ENCODE assay signal across 32 cellular contexts in the genomic region with DNA sequence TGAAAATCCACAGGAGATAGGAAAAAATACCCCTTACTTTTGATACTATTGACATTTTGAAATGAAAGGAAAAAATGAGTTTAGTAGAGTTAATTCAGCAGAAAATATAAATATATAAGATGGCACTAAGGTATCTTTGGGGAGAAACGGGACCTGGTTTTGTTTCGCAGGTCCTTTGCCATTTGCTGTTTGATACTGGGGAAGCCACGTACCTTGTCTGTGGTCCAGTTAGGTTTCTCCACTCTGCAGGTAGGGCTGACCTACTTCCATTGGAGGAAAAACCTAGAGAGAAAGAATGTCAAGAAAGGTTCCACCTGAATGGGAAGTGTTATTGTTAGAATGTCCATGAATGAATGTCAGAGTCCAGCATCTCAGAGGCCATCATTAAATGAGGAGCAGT. TPM values are rescaled to one million over a fixed set of nuclear protein-coding genes. Genes with fewer than 3 reads are reported as not detected.
"Had no signal": no experiment of that assay in that cellular context is flagged by ENCODE, and none has a peak within 500 bp of the region (broad histone marks: within the 10 kb centered on the region; RNA-seq: fewer than 3 reads in every experiment).

No MANE protein-coding gene starts in this region.

- H3K27ac Mint-ChIP-seq: naive thymus-derived CD4-positive, alpha-beta T cell; natural killer cell; nephron progenitor cell; progenitor cell of endocrine pancreas; stimulated activated memory B cell treated with anti-CD40 and anti-IgM and Interleukin-4, amounts not matched to agents 10 μg/mL and 1 μg/mL and 100 μg/mL, for 72 hours; stimulated activated naive CD8-positive, alpha-beta T cell treated with anti-CD3 and anti-CD28 coated beads, Interleukin-15, amount 100 ng/mL, for 72 hours; type B pancreatic cell had no signal

- H3K9ac ChIP-seq: parathyroid adenoma had no signal

- H3K79me2 ChIP-seq: parathyroid adenoma had no signal

- H3K9me3 Mint-ChIP-seq: natural killer cell; nephron progenitor cell; neural crest cell; stimulated activated memory B cell treated with anti-CD40 and anti-IgM and Interleukin-4, amounts not matched to agents 10 μg/mL and 1 μg/mL and 100 μg/mL, for 72 hours; stimulated activated naive CD8-positive, alpha-beta T cell treated with anti-CD3 and anti-CD28 coated beads, Interleukin-15, amount 100 ng/mL, for 72 hours had no signal

- H3K36me3 Mint-ChIP-seq: natural killer cell; stimulated activated memory B cell treated with anti-CD40 and anti-IgM and Interleukin-4, amounts not matched to agents 10 μg/mL and 1 μg/mL and 100 μg/mL, for 72 hours; type B pancreatic cell had no signal

- H2AFZ ChIP-seq: parathyroid adenoma had no signal

- H3K27me3 ChIP-seq: neutrophil, ovary, spleen, suprapubic skin, testis, tibial artery, transverse colon, upper lobe of right lung, vagina had no signal

- DNase-seq: naive thymus-derived CD4-positive, alpha-beta T cell; natural killer cell; nephron progenitor cell; nucleus accumbens; ovary; posterior cingulate gyrus; psoas muscle; right cardiac atrium; spleen; stimulated activated CD4-positive, alpha-beta T cell treated with anti-CD3 and anti-CD28 coated beads, Interleukin-12 subunit alpha, Interleukin-12 subunit beta, amount 100 ng/mL, for 4 hours; stimulated activated CD4-positive, alpha-beta T cell treated with anti-CD3 and anti-CD28 coated beads, Interleukin-1b, Interleukin-23, amount 100 ng/mL, for 48 hours; stimulated activated CD4-positive, alpha-beta T cell treated with anti-CD3 and anti-CD28 coated beads, Interleukin-4, amount 100 ng/mL, for 1 hour; stimulated activated CD4-positive, alpha-beta T cell treated with anti-CD3 and anti-CD28 coated beads, Interleukin-4, amount 100 ng/mL, for 4 hours; stimulated activated CD8-positive, alpha-beta memory T cell treated with anti-CD3 and anti-CD28 coated beads, Interleukin-4, amount 100 ng/mL, for 48 hours; stimulated activated naive CD4-positive, alpha-beta T cell; stimulated activated naive CD8-positive, alpha-beta T cell treated with anti-CD3 and anti-CD28 coated beads, Interleukin-15, amount 100 ng/mL, for 72 hours; stimulated activated naive CD8-positive, alpha-beta T cell treated with anti-CD3 and anti-CD28 coated beads, Interleukin-15, Interleukin-2, amounts not matched to agents 100 U/mL and 50 U/mL, for 24 hours; substantia nigra; testis; tibial artery; transverse colon; upper lobe of right lung had no signal

- H3K9me3 ChIP-seq: neutrophil, ovary, psoas muscle, spleen, suprapubic skin, testis, tibial artery, transverse colon, upper lobe of right lung, vagina had no signal

- H3K4me1 Mint-ChIP-seq: natural killer cell; nephron progenitor cell; stimulated activated memory B cell treated with anti-CD40 and anti-IgM and Interleukin-4, amounts not matched to agents 10 μg/mL and 1 μg/mL and 100 μg/mL, for 72 hours; stimulated activated naive CD8-positive, alpha-beta T cell treated with anti-CD3 and anti-CD28 coated beads, Interleukin-15, amount 100 ng/mL, for 72 hours had no signal

- H3K27ac ChIP-seq: neutrophil, ovary, parathyroid adenoma, psoas muscle, skin epidermis, spleen, suprapubic skin, testis, tibial artery, transverse colon, upper lobe of right lung, vagina had no signal

- H3K4me3 Mint-ChIP-seq: naive thymus-derived CD4-positive, alpha-beta T cell; natural killer cell; nephron progenitor cell; neural crest cell; stimulated activated memory B cell treated with anti-CD40 and anti-IgM and Interleukin-4, amounts not matched to agents 10 μg/mL and 1 μg/mL and 100 μg/mL, for 72 hours; stimulated activated naive CD8-positive, alpha-beta T cell treated with anti-CD3 and anti-CD28 coated beads, Interleukin-15, amount 100 ng/mL, for 72 hours; type B pancreatic cell had no signal

- H3K4me1 ChIP-seq: parathyroid adenoma, psoas muscle, spleen, testis, tibial artery, transverse colon, upper lobe of right lung, vagina had no signal

- H3K27me3 Mint-ChIP-seq: type B pancreatic cell had no signal

- H3K4me3 ChIP-seq: ovary, psoas muscle, skin epidermis, smooth muscle cell, spleen, suprapubic skin, testis, tibial artery, transverse colon, upper lobe of right lung, vagina had no signal

- H3K36me3 ChIP-seq: neutrophil, ovary, suprapubic skin, transverse colon, vagina had no signal

- H3K4me2 ChIP-seq: smooth muscle cell had no signal

- ATAC-seq: naive thymus-derived CD4-positive, alpha-beta T cell; natural killer cell; psoas muscle; right cardiac atrium; stimulated activated memory B cell treated with anti-CD40 and anti-IgM and Interleukin-4, amounts not matched to agents 10 μg/mL and 1 μg/mL and 100 μg/mL, for 72 hours; stimulated activated naive CD8-positive, alpha-beta T cell treated with anti-CD3 and anti-CD28 coated beads, Interleukin-15, amount 100 ng/mL, for 72 hours; stimulated activated naive CD8-positive, alpha-beta T cell treated with anti-CD3 and anti-CD28 coated beads, Interleukin-15, Interleukin-2, amounts not matched to agents 100 U/mL and 50 U/mL, for 24 hours; upper lobe of right lung had no signal

RNA-seq across cellular contexts. Expression of a gene that starts 48.1 kb away (rescaled TPM):
- total RNA-seq: neural crest cell, smooth muscle cell had no signal
